3 cellular contexts compared by ENCODE assay signal in the genomic region with DNA sequence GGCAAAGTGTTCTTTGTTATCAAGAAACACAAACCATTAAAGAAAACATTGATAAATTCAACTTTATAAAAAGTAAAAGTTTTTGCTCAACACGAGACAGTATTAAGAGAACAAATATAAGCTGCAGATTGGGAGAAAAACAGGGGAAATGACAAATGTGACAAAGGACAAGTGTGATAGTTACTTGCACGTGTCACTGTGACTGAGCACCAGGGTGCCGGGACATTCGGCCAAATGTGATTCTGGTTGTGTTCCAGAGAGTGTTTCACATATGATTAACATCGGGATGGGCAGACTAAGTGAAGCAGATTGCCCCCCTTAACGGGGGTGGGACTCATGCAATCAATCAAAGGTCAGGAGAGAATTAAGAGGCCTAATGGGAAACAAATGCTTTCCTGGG. TPM values are rescaled to one million over a fixed set of nuclear protein-coding genes. Genes with fewer than 3 reads are reported as not detected.
"Had no signal": no experiment of that assay in that cellular context is flagged by ENCODE, and none has a peak within 500 bp of the region (broad histone marks: within the 10 kb centered on the region; RNA-seq: fewer than 3 reads in every experiment).

No MANE protein-coding gene starts in this region.

RNA-seq across cellular contexts. Expression of a gene that starts 46.4 kb away (rescaled TPM):
- total RNA-seq: HT1080 had no signal
- polyA plus RNA-seq: IgD-negative memory B cell, IMR-90 had no signal
